In genomic region chr19:38319421-38320258, GRCh38 we compare ENCODE assay signal across 8 cellular contexts. TPM values are rescaled to one million over a fixed set of nuclear protein-coding genes. Genes with fewer than 3 reads are reported as not detected.
DNase-seq lines count a peak whose midpoint lies in the region; ATAC-seq, FAIRE-seq and TF ChIP-seq lines count a peak whose summit lies in the region.

Gene KCNK6, plus strand, starts transcription at chr19:38319845. Its CDS starts 106 bp downstream, at chr19:38319951.

- H3K4me2 ChIP-seq in SU-DHL-6 (ENCODE audit: low read depth, low read length, poor library complexity, severe bottlenecking): peak within 1 kb of the TSS; percentile 63

- ATAC-seq in GM19035 (IDR thresholded peaks at IDR 0.05; ENCODE audit: unreplicated experiment): no peak
- ATAC-seq in HG02588 (IDR thresholded peaks at IDR 0.05; ENCODE audit: unreplicated experiment): no peak

- H3K4me1 ChIP-seq in iPS-20b (ENCODE audit: insufficient read depth, low read length) (peaks cover 3% of the 10 kb centered on the region; the same call in 1 of the 2 replicates), small intestine (ENCODE audit: control insufficient read depth in 2 of 2, insufficient read depth in 1 of 2, low read depth in 1 of 2, low read length in 1 of 2) (peaks cover 3 to 6% of the 10 kb centered on the region in 2 donors)

- 0 out of 2 replicates have a peak, but pooled peaks cover 4% of the 10 kb centered on the region for H3K79me2 ChIP-seq in SU-DHL-6 (ENCODE audit: insufficient read depth, low read length)

- H4K20me1 ChIP-seq in SU-DHL-6 (ENCODE audit: low read depth, low read length): no peaks in the 10 kb centered on the region

- peak within 1 kb of the TSS; percentile 52 for H3K9ac ChIP-seq in SU-DHL-6 (ENCODE audit: low read length)
- H3K9ac ChIP-seq in iPS-20b (ENCODE audit: low read depth, low read length): peak within 1 kb of the TSS; percentile 54; the same call in 1 of the 2 replicates

- FAIRE-seq in H54 (lab: Jason Lieb, UNC) (no peak), small intestine (lab: Jason Lieb, UNC) (no peak)

- H3K27ac ChIP-seq in SU-DHL-6 (ENCODE audit: low read depth, low read length) (no peak within 1 kb of the TSS), iPS-20b (ENCODE audit: low read length) (no peak within 1 kb of the TSS), small intestine (ENCODE audit: low read depth in 1 of 2, low read length in 1 of 2) (peak within 1 kb of the TSS; percentile 5 to 65)

- 2 to 4% (median 4%) methylated on average over 57 to 76 of the region's 76 CpGs for WGBS in small intestine, 3 donors

- no peaks in the 10 kb centered on the region for H3K9me3 ChIP-seq in SU-DHL-6 (ENCODE audit: insufficient read depth, low read length)
- H3K9me3 ChIP-seq in iPS-20b (ENCODE audit: insufficient read depth, low read depth, low read length): no peaks in the 10 kb centered on the region
- no peaks in the 10 kb centered on the region for H3K9me3 ChIP-seq in small intestine (ENCODE audit: control insufficient read depth, low read depth)

- H2AFZ ChIP-seq in SU-DHL-6 (ENCODE audit: low read depth, low read length, severe bottlenecking): peak within 1 kb of the TSS; percentile 72

- H3K4me3 ChIP-seq in SU-DHL-6 (ENCODE audit: insufficient read depth, low read length, poor library complexity, severe bottlenecking) (peak within 1 kb of the TSS; percentile 46), astrocyte of the spinal cord (ENCODE audit: low read depth, low read length) (peak within 1 kb of the TSS; percentile 50), iPS-20b (ENCODE audit: low read length) (peak within 1 kb of the TSS; percentile 73), small intestine (ENCODE audit: low read depth in 1 of 2, low read length in 2 of 2) (peak within 1 kb of the TSS; percentile 69 to 75)

- TF ChIP-seq POLR2A in H54 (IDR thresholded peaks at IDR 0.05; ENCODE audit: low read depth, low read length): 0 out of 2 replicates have a peak, but pooled peaks have one; percentile 15

- H3K27me3 ChIP-seq in SU-DHL-6 (ENCODE audit: low read length): no peaks in the 10 kb centered on the region
- peaks cover 53% of the 10 kb centered on the region for H3K27me3 ChIP-seq in iPS-20b (ENCODE audit: insufficient read depth, low read length)
- H3K27me3 ChIP-seq in small intestine (ENCODE audit: control insufficient read depth in 2 of 2, insufficient read depth in 2 of 2, low read length in 2 of 2): no peaks in the 10 kb centered on the region

- TF ChIP-seq CTCF in SU-DHL-6 (IDR thresholded peaks at IDR 0.05; ENCODE audit: insufficient read depth, low read length, poor library complexity, severe bottlenecking) (no peak), astrocyte of the spinal cord (IDR thresholded peaks at IDR 0.05; ENCODE audit: low read depth, low read length) (no peak)

- DNase-seq in H54 (ENCODE audit: insufficient read length, low spot score) (no peak), astrocyte of the spinal cord (ENCODE audit: low read depth, low spot score) (no peak), small intestine (peak; percentile 65), NK-92 (lab: John Stamatoyannopoulos, UW; ENCODE audit: unreplicated experiment) (no peak)

- H3F3A ChIP-seq in SU-DHL-6 (ENCODE audit: insufficient read depth): peaks cover 3% of the 10 kb centered on the region; the same call in 1 of the 2 replicates

- in situ Hi-C loops in astrocyte of the spinal cord (cut with HindIII; ENCODE audit: low sequenced_read_pairs): no loop called here

- H3K36me3 ChIP-seq in SU-DHL-6 (ENCODE audit: low read length) (no peaks in the 10 kb centered on the region), iPS-20b (ENCODE audit: insufficient read depth, low read depth, low read length) (no peaks in the 10 kb centered on the region), small intestine (ENCODE audit: control insufficient read depth in 2 of 2, insufficient read depth in 2 of 2, low read length in 2 of 2) (no peaks in the 10 kb centered on the region)

- no peaks in the 10 kb centered on the region for H3K9me2 ChIP-seq in SU-DHL-6 (replicated peaks; ENCODE audit: insufficient read depth, low read length)

RNA-seq across cellular contexts. Expression of gene KCNK6, which starts in this region (rescaled TPM):
- 1 to 10 TPM; 2.7 to 7.5 (median 2.9) TPM for polyA plus RNA-seq in small intestine

Comparison
In these comparisons a context has a peak if more than half of its experiments do, and no peak if none do; other contexts are left out.
1. H3K27ac ChIP-seq: peak in small intestine (2 of 2); none in SU-DHL-6 (single experiment) and iPS-20b (single experiment).
2. Peak in every context shown above with its lines, with median percentiles within 50 percentile points of each other: H3K4me3 ChIP-seq.